Comparison of ENCODE assay signal across 8 cellular contexts in the genomic region with DNA sequence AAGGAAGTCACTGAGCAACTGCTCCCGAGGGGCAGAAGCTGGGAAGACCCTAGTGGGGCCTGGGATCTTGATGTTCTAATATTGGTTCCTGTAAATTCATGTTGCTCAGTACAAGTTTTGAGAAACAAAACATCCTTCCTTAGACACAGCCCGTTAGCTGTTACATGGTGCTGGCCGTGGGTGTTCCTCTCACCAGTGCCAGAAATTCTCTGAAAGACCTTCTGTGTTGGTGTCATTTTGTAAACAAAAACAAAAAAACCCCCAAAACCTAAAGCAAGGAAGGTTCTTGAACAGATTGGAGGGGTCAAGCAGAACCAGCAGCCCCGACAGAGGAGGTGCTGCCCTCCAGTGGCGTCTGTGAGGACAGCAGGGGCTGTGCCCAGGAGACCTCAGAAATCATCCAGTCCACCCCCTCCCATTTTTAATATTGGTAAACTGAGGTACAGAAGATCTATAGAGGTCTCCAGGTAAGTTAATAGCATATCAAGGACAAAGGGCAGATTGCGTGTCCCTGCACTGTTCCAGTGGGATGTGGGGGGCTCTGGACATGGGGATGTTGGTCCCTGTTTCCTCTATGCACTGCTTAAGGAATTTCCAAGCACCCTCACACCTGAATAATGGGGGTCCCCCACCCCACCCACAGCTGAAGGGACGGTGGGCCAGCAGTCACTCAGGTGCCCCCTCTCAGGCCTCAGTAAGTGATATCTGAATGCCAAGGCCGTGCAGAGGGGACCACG. TPM values are rescaled to one million over a fixed set of nuclear protein-coding genes. Genes with fewer than 3 reads are reported as not detected.
DNase-seq lines count a peak whose midpoint lies in the region; ATAC-seq and TF ChIP-seq lines count a peak whose summit lies in the region.

No MANE protein-coding gene starts in this region.

- DNase-seq in EL (peak; percentile 57), LHCN-M2 (ENCODE audit: low read depth) (peak; percentile 22), cerebellum (ENCODE audit: low spot score) (peak; percentile 38), NCI-H226 (no peak)
- DNase-seq in activated CD4-positive, alpha-beta T cell treated with anti-CD3 and anti-CD28 coated beads for 24 hours (ENCODE audit: low read depth in 2 of 2) = peak; percentile 64 to 65
- peak; percentile 43 to 67 (median 44) for DNase-seq in stimulated activated CD4-positive, alpha-beta T cell treated with anti-CD3 and anti-CD28 coated beads, TNF-alpha, amount 100 ng/mL, for 48 hours (ENCODE audit: low read depth in 3 of 3)

- no peaks in the 10 kb centered on the region for H3K9me3 ChIP-seq in liver (ENCODE audit: control insufficient read depth in 4 of 4, low read length in 3 of 4)

- peak; percentile 87 for TF ChIP-seq CTCF in liver (IDR thresholded peaks at IDR 0.05; ENCODE audit: low read depth, low read length, missing input control)

- H3K36me3 ChIP-seq in liver (ENCODE audit: control insufficient read depth in 4 of 4, insufficient read depth in 3 of 4, low read depth in 1 of 4, low read length in 3 of 4) = no peaks in the 10 kb centered on the region

- TF ChIP-seq RAD21 in liver (IDR thresholded peaks at IDR 0.05) = peak; percentile 80 to 85

- H3K27ac ChIP-seq in liver (ENCODE audit: low read depth in 1 of 2, low read length in 2 of 2) = no peak overlapping the region

- ATAC-seq in GM21360 (IDR thresholded peaks at IDR 0.05; ENCODE audit: unreplicated experiment) = no peak

- 33% methylated on average over 9 of the region's 9 CpGs for WGBS in liver

- H3K9ac ChIP-seq in liver (ENCODE audit: low read depth in 1 of 2, low read length in 2 of 2) = no peak overlapping the region

- no peaks in the 10 kb centered on the region for H3K27me3 ChIP-seq in liver (ENCODE audit: control insufficient read depth in 4 of 4, insufficient read depth in 4 of 4, low read length in 3 of 4)

- H3K4me1 ChIP-seq in liver (ENCODE audit: control insufficient read depth in 4 of 4, insufficient read depth in 4 of 4, low read length in 3 of 4) = peaks cover 0 to 5% (median 0%) of the 10 kb centered on the region in 4 donors

- no peak overlapping the region for H3K4me3 ChIP-seq in liver (ENCODE audit: low read depth in 1 of 3, low read length in 3 of 3)

TF ChIP-seq in liver, 16 proteins besides CTCF, POLR2A, EP300 and RAD21:
- TF ChIP-seq HNF4G (IDR thresholded peaks at IDR 0.05) = no peak
- no peak for TF ChIP-seq HNF4A (conservative IDR thresholded peaks at IDR 0.05)
- TF ChIP-seq REST (IDR thresholded peaks at IDR 0.05) = no peak
- TF ChIP-seq, protein P1, sequence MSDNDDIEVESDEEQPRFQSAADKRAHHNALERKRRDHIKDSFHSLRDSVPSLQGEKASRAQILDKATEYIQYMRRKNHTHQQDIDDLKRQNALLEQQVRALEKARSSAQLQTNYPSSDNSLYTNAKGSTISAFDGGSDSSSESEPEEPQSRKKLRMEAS (IDR thresholded peaks at IDR 0.05) = no peak
- no peak for TF ChIP-seq JUND (IDR thresholded peaks at IDR 0.05)
- TF ChIP-seq TAF1 (conservative IDR thresholded peaks at IDR 0.05) = no peak
- no peak for TF ChIP-seq FOXA1 (IDR thresholded peaks at IDR 0.05)
- no peak for TF ChIP-seq NR2F2 (IDR thresholded peaks at IDR 0.05)

RNA-seq across cellular contexts. Expression of gene SLC2A7, which starts 38.2 kb away (rescaled TPM):
- total RNA-seq in LHCN-M2 (2014; rRNA removed) (not detected in 2 replicates), cerebellum (not detected), liver (not detected)
- not detected for polyA plus RNA-seq in LHCN-M2 (2012)
- polyA plus RNA-seq in liver = not detected

RNA-seq across cellular contexts. Expression of gene CA6, which starts 42.4 kb away (rescaled TPM):
- total RNA-seq in LHCN-M2 (2014; rRNA removed) (not detected in 2 replicates), cerebellum (not detected), liver (not detected)
- polyA plus RNA-seq in LHCN-M2 (2012) = not detected
- not detected for polyA plus RNA-seq in liver
